In the genomic region with DNA sequence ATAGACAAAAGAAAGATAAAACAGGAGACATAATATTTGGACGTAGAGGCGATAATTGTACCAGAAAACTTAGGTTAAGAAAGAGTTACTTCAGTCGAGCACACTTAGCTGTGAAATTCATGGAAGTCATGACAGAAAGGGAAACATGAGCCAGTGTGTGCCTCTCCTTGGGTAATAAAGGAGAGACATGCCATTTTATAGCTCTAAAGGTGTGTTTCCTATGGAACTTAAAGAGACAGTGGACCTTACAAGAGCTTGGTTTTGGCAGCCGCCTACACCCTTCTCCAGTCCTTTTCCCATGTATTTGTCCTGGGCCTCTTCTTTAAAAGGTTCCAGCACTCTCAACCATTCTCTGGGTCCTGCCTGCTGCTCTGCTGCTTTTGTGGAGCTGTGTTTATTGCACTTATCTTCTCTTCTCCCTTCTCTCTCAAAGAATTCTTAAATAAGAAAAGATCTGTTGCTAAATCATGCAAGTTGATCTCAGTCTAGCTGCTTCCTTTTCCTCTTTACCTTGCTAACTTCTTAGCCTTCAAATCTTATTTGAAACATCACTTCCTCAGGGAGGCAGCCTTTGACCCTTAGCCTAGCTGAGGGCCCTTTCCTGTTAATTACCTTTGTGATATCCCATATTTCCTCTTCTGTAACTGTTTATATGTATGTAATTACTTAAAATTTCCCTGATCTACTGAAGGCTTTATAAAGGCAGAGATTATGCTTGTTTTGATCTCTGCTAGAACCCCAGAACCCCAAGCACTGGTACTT, we compare ENCODE assay signal across 2 cellular contexts.
TF ChIP-seq lines count a peak whose summit lies in the region.

No MANE protein-coding gene starts in this region.

TF ChIP-seq in IMR-90, 13 proteins besides CTCF, POLR2A, EP300 and RAD21:
- no peak for TF ChIP-seq RCOR1 (IDR thresholded peaks at IDR 0.05; ENCODE audit: insufficient replicate concordance, low read length)
- no peak for TF ChIP-seq CHD1 (IDR thresholded peaks at IDR 0.05; ENCODE audit: low read depth, low read length)
- TF ChIP-seq SMC3 (IDR thresholded peaks at IDR 0.05; ENCODE audit: low read depth, low read length), result no peak
- TF ChIP-seq NFE2L2 (IDR thresholded peaks at IDR 0.05; ENCODE audit: low read depth, low read length), result no peak
- TF ChIP-seq FOS (IDR thresholded peaks at IDR 0.05; ENCODE audit: low read depth, low read length), result no peak
- no peak for TF ChIP-seq MAZ (IDR thresholded peaks at IDR 0.05; ENCODE audit: borderline replicate concordance, low read depth, low read length)
- no peak for TF ChIP-seq RFX5 (IDR thresholded peaks at IDR 0.05; ENCODE audit: low read depth, low read length)
- TF ChIP-seq, protein P1, sequence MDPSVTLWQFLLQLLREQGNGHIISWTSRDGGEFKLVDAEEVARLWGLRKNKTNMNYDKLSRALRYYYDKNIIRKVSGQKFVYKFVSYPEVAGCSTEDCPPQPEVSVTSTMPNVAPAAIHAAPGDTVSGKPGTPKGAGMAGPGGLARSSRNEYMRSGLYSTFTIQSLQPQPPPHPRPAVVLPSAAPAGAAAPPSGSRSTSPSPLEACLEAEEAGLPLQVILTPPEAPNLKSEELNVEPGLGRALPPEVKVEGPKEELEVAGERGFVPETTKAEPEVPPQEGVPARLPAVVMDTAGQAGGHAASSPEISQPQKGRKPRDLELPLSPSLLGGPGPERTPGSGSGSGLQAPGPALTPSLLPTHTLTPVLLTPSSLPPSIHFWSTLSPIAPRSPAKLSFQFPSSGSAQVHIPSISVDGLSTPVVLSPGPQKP (IDR thresholded peaks at IDR 0.05; ENCODE audit: borderline replicate concordance, low read depth, low read length), result no peak
- TF ChIP-seq MXI1 (IDR thresholded peaks at IDR 0.05; ENCODE audit: borderline replicate concordance, low read depth, low read length), result no peak
- no peak for TF ChIP-seq BHLHE40 (IDR thresholded peaks at IDR 0.05; ENCODE audit: low read depth, low read length)
- no peak for TF ChIP-seq CEBPB (IDR thresholded peaks at IDR 0.05; ENCODE audit: low read depth, low read length)
- TF ChIP-seq MAFK (IDR thresholded peaks at IDR 0.05; ENCODE audit: low read depth, low read length), result no peak
- TF ChIP-seq, protein P2, sequence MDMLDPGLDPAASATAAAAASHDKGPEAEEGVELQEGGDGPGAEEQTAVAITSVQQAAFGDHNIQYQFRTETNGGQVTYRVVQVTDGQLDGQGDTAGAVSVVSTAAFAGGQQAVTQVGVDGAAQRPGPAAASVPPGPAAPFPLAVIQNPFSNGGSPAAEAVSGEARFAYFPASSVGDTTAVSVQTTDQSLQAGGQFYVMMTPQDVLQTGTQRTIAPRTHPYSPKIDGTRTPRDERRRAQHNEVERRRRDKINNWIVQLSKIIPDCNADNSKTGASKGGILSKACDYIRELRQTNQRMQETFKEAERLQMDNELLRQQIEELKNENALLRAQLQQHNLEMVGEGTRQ (IDR thresholded peaks at IDR 0.05; ENCODE audit: low read depth, low read length), result no peak

TF ChIP-seq in SK-N-SH, 30 proteins besides CTCF, POLR2A, EP300 and RAD21:
- TF ChIP-seq, protein P3, sequence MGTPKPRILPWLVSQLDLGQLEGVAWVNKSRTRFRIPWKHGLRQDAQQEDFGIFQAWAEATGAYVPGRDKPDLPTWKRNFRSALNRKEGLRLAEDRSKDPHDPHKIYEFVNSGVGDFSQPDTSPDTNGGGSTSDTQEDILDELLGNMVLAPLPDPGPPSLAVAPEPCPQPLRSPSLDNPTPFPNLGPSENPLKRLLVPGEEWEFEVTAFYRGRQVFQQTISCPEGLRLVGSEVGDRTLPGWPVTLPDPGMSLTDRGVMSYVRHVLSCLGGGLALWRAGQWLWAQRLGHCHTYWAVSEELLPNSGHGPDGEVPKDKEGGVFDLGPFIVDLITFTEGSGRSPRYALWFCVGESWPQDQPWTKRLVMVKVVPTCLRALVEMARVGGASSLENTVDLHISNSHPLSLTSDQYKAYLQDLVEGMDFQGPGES (IDR thresholded peaks at IDR 0.05; ENCODE audit: low read depth, low read length), result no peak
